ENCODE assay signal across 23 cellular contexts in the genomic region with DNA sequence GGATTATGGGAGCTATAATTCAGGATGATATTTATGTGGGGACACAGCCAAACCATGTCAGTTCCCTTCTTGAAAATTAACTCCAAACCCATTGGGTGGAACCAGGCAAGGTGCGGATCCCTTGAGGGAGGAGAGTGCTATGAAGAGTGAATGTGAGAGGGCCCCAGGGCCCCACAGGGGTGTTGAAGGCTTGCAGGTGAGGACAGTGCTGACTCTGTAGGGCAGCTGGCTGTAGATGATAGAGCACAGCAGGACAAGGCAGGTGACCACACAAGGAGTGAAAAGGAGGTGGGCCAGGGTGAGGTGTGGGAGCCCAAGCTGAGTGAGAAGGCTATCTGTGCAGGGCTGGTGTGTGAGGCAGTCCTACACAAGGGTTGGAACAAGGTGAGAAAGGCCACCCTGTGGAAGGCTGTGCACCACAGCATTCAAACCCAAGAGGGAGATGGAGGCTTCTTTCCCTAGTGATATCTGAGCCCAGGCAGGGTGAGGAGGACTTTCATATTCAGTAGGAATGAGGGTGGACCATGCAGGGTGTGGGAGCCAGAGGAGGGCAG.
DNase-seq lines count a peak whose midpoint lies in the region; ATAC-seq and TF ChIP-seq lines count a peak whose summit lies in the region.
"Had no signal": no experiment of that assay in that cellular context is flagged by ENCODE, and none has a peak within 500 bp of the region (broad histone marks: within the 10 kb centered on the region; RNA-seq: fewer than 3 reads in every experiment).

No MANE protein-coding gene starts in this region.

- H3K4me1 ChIP-seq in endodermal cell (ENCODE audit: control insufficient read depth, insufficient read depth, low read length) (no peaks in the 10 kb centered on the region), trophoblast cell (ENCODE audit: control insufficient read depth in 1 of 2, insufficient read depth in 2 of 2, low read length in 2 of 2) (no peaks in the 10 kb centered on the region), aorta (ENCODE audit: control insufficient read depth in 1 of 2, insufficient read depth in 2 of 2, low read length in 2 of 2) (no peaks in the 10 kb centered on the region)
- H3K4me1 ChIP-seq: BLaER1 treated with 17β-estradiol and CSF1 and Interleukin-3, amounts not matched to agents 10 nM and 100 nM had no signal

- H2BK5ac ChIP-seq in trophoblast cell (ENCODE audit: low read depth, low read length, poor library complexity) = no peak overlapping the region

- H2BK120ac ChIP-seq in trophoblast cell (ENCODE audit: insufficient read depth, low read length, poor library complexity) = no peak overlapping the region

- intact Hi-C loops in aorta (cut with DNase I) = no loop called here

- no peak overlapping the region for H2AK5ac ChIP-seq in trophoblast cell (ENCODE audit: low read length)

- no peak overlapping the region for H3K4me3 Mint-ChIP-seq in stimulated activated naive CD8-positive, alpha-beta T cell treated with anti-CD3 and anti-CD28 coated beads, Interleukin-15, amount 100 ng/mL, for 72 hours
- no peak overlapping the region for H3K4me3 Mint-ChIP-seq in endodermal cell
- H3K4me3 Mint-ChIP-seq: B cell; CD4-positive, CD25-positive, alpha-beta regulatory T cell; CD8-positive, alpha-beta memory T cell; HFFc6 had no signal

- no peak overlapping the region for H3K9ac ChIP-seq in endodermal cell (ENCODE audit: extremely low read depth, low read length, poor library complexity, severe bottlenecking)
- no peak overlapping the region for H3K9ac ChIP-seq in trophoblast cell (ENCODE audit: low read length)
- H3K9ac ChIP-seq: BLaER1 treated with 17β-estradiol and CSF1 and Interleukin-3, amounts not matched to agents 10 nM and 100 nM; GM23248 had no signal

- no peaks in the 10 kb centered on the region for H3K36me3 Mint-ChIP-seq in endodermal cell (ENCODE audit: low read depth)
- H3K36me3 Mint-ChIP-seq: CD4-positive, CD25-positive, alpha-beta regulatory T cell; CD8-positive, alpha-beta memory T cell had no signal

- no peaks in the 10 kb centered on the region for H3K27me3 ChIP-seq in endodermal cell (ENCODE audit: control insufficient read depth, insufficient read depth, low read length, poor library complexity, severe bottlenecking)
- H3K27me3 ChIP-seq in trophoblast cell (ENCODE audit: insufficient read depth, low read length) = no peaks in the 10 kb centered on the region
- no peaks in the 10 kb centered on the region for H3K27me3 ChIP-seq in aorta (ENCODE audit: control insufficient read depth in 1 of 2, insufficient read depth in 2 of 2, low read length in 1 of 2)
- H3K27me3 ChIP-seq: BLaER1 treated with 17β-estradiol and CSF1 and Interleukin-3, amounts not matched to agents 10 nM and 100 nM had no signal

- no peak overlapping the region for H4K91ac ChIP-seq in trophoblast cell (ENCODE audit: low read depth, low read length)

- H3K79me2 ChIP-seq in trophoblast cell (ENCODE audit: control insufficient read depth, insufficient read depth, low read length, poor library complexity) = no peaks in the 10 kb centered on the region

- H4K8ac ChIP-seq in trophoblast cell (ENCODE audit: low read depth, low read length) = no peak overlapping the region

- H3K4ac ChIP-seq in trophoblast cell (ENCODE audit: low read depth, low read length) = no peak overlapping the region

- H2AFZ ChIP-seq in trophoblast cell (ENCODE audit: insufficient read depth, low read length, poor library complexity) = no peak overlapping the region
- H2AFZ ChIP-seq: GM23248 had no signal

- H3K4me3 ChIP-seq in endodermal cell (ENCODE audit: low read length) = no peak overlapping the region
- H3K4me3 ChIP-seq in trophoblast cell (ENCODE audit: low read depth, low read length) = peak overlapping the region; percentile 23
- no peak overlapping the region for H3K4me3 ChIP-seq in aorta (ENCODE audit: low read length in 2 of 2)
- H3K4me3 ChIP-seq: BLaER1 treated with 17β-estradiol and CSF1 and Interleukin-3, amounts not matched to agents 10 nM and 100 nM; GM12878; GM23248 had no signal

- no peak overlapping the region for H2BK12ac ChIP-seq in trophoblast cell (ENCODE audit: low read length)

- no peak overlapping the region for H4K12ac ChIP-seq in trophoblast cell (ENCODE audit: low read depth, low read length)

- no peak overlapping the region for H3K27ac Mint-ChIP-seq in stimulated activated naive CD8-positive, alpha-beta T cell treated with anti-CD3 and anti-CD28 coated beads, Interleukin-15, amount 100 ng/mL, for 72 hours
- H3K27ac Mint-ChIP-seq in endodermal cell = no peak overlapping the region
- H3K27ac Mint-ChIP-seq: B cell; CD4-positive, CD25-positive, alpha-beta regulatory T cell; CD8-positive, alpha-beta memory T cell; HFFc6 had no signal

- H3K9me3 ChIP-seq in endodermal cell (ENCODE audit: control insufficient read depth, low read length) = no peaks in the 10 kb centered on the region
- no peaks in the 10 kb centered on the region for H3K9me3 ChIP-seq in trophoblast cell (ENCODE audit: insufficient read depth, low read depth, low read length)
- H3K9me3 ChIP-seq in aorta (ENCODE audit: control insufficient read depth, low read length) = no peaks in the 10 kb centered on the region
- H3K9me3 ChIP-seq: BLaER1 treated with 17β-estradiol and CSF1 and Interleukin-3, amounts not matched to agents 10 nM and 100 nM had no signal

- H3K23ac ChIP-seq in trophoblast cell (ENCODE audit: low read length) = no peak overlapping the region

- no peaks in the 10 kb centered on the region for H3K4me1 Mint-ChIP-seq in stimulated activated naive CD8-positive, alpha-beta T cell treated with anti-CD3 and anti-CD28 coated beads, Interleukin-15, amount 100 ng/mL, for 72 hours
- H3K4me1 Mint-ChIP-seq in endodermal cell = peaks cover 13% of the 10 kb centered on the region
- H3K4me1 Mint-ChIP-seq: B cell; CD4-positive, CD25-positive, alpha-beta regulatory T cell; CD8-positive, alpha-beta memory T cell had no signal

- H3K27me3 Mint-ChIP-seq in stimulated activated naive CD8-positive, alpha-beta T cell treated with anti-CD3 and anti-CD28 coated beads, Interleukin-15, amount 100 ng/mL, for 72 hours = no peaks in the 10 kb centered on the region
- no peaks in the 10 kb centered on the region for H3K27me3 Mint-ChIP-seq in endodermal cell (ENCODE audit: insufficient read depth)
- H3K27me3 Mint-ChIP-seq: B cell; CD4-positive, CD25-positive, alpha-beta regulatory T cell had no signal

- no peak for DNase-seq in stimulated activated naive CD8-positive, alpha-beta T cell treated with anti-CD3 and anti-CD28 coated beads, Interleukin-15, Interleukin-2, amounts not matched to agents 100 U/mL and 50 U/mL, for 24 hours
- DNase-seq in stimulated activated naive CD8-positive, alpha-beta T cell treated with anti-CD3 and anti-CD28 coated beads, Interleukin-15, amount 100 ng/mL, for 72 hours = no peak
- DNase-seq in endodermal cell = peak; percentile 53
- no peak for DNase-seq in trophoblast cell
- DNase-seq in aorta = no peak
- DNase-seq in CD1c-positive myeloid dendritic cell (ENCODE audit: extremely low spot score) = no peak
- DNase-seq: CD4-positive, CD25-positive, alpha-beta regulatory T cell; CD8-positive, alpha-beta memory T cell; COR-L47; DMS 273 treated with DMSO at 0.1 percent for 48 hours; DMS53; DND-41; EL; GM23248; H7; HFFc6; IMR-90 had no signal

- H3K79me1 ChIP-seq in trophoblast cell (ENCODE audit: low read length) = no peaks in the 10 kb centered on the region

- peak; percentile 32 for ATAC-seq in stimulated activated naive CD8-positive, alpha-beta T cell treated with anti-CD3 and anti-CD28 coated beads, Interleukin-15, Interleukin-2, amounts not matched to agents 100 U/mL and 50 U/mL, for 24 hours
- ATAC-seq in stimulated activated naive CD8-positive, alpha-beta T cell treated with anti-CD3 and anti-CD28 coated beads, Interleukin-15, amount 100 ng/mL, for 72 hours = no peak
- ATAC-seq in aorta (ENCODE audit: low FRiP score) (peak; percentile 60), GM21515 (IDR thresholded peaks at IDR 0.05; ENCODE audit: unreplicated experiment) (no peak), HG03439 (IDR thresholded peaks at IDR 0.05; ENCODE audit: unreplicated experiment) (no peak)
- ATAC-seq: GM12878, HCT116 had no signal

- no peak overlapping the region for H3K14ac ChIP-seq in trophoblast cell (ENCODE audit: low read length)

- no peak overlapping the region for H3K27ac ChIP-seq in endodermal cell (ENCODE audit: low read depth, low read length)
- H3K27ac ChIP-seq in trophoblast cell (ENCODE audit: low read depth, low read length) = no peak overlapping the region
- no peak overlapping the region for H3K27ac ChIP-seq in aorta (ENCODE audit: low read depth in 1 of 2, low read length in 2 of 2)
- H3K27ac ChIP-seq: BLaER1 treated with 17β-estradiol and CSF1 and Interleukin-3, amounts not matched to agents 10 nM and 100 nM; GM23248 had no signal

- 85% methylated on average over 1 of the region's 1 CpG; no CpG with 5 or more reads in 1 of the 2 experiments for WGBS in endodermal cell (ENCODE audit: insufficient coverage in 1 of 2, insufficient read length in 1 of 2), 2 experiments
- no CpG with 5 or more reads among the region's 1 CpG for WGBS in trophoblast cell (ENCODE audit: extremely low coverage, insufficient coverage, insufficient read length)
- WGBS in aorta, 2 donors = 95 to 96% methylated on average over 1 of the region's 1 CpG

- no peak overlapping the region for H3K4me2 ChIP-seq in trophoblast cell (ENCODE audit: low read length)
- H3K4me2 ChIP-seq: BLaER1 treated with 17β-estradiol and CSF1 and Interleukin-3, amounts not matched to agents 10 nM and 100 nM had no signal

- TF ChIP-seq CTCF in endodermal cell (conservative IDR thresholded peaks at IDR 0.05) = no peak

- H3K9me3 Mint-ChIP-seq in stimulated activated naive CD8-positive, alpha-beta T cell treated with anti-CD3 and anti-CD28 coated beads, Interleukin-15, amount 100 ng/mL, for 72 hours = no peaks in the 10 kb centered on the region
- H3K9me3 Mint-ChIP-seq in endodermal cell = no peaks in the 10 kb centered on the region
- H3K9me3 Mint-ChIP-seq: CD8-positive, alpha-beta memory T cell had no signal

- no peaks in the 10 kb centered on the region for H3K36me3 ChIP-seq in endodermal cell (ENCODE audit: control insufficient read depth, insufficient read depth, low read length)
- H3K36me3 ChIP-seq in trophoblast cell (ENCODE audit: control insufficient read depth in 1 of 2, insufficient read depth in 2 of 2, low read length in 2 of 2) = no peaks in the 10 kb centered on the region
- H3K36me3 ChIP-seq in aorta (ENCODE audit: control insufficient read depth in 1 of 2, insufficient read depth in 2 of 2, low read length in 1 of 2) = no peaks in the 10 kb centered on the region
- H3K36me3 ChIP-seq: BLaER1 treated with 17β-estradiol and CSF1 and Interleukin-3, amounts not matched to agents 10 nM and 100 nM had no signal

- no peak overlapping the region for H3K18ac ChIP-seq in trophoblast cell (ENCODE audit: low read length)

Comparison
In these comparisons a context has a peak if more than half of its experiments do, and no peak if none do; other contexts are left out.
1. ATAC-seq: peak in stimulated activated naive CD8-positive, alpha-beta T cell treated with anti-CD3 and anti-CD28 coated beads, Interleukin-15, Interleukin-2, amounts not matched to agents 100 U/mL and 50 U/mL, for 24 hours (single experiment) and aorta (single experiment); none in stimulated activated naive CD8-positive, alpha-beta T cell treated with anti-CD3 and anti-CD28 coated beads, Interleukin-15, amount 100 ng/mL, for 72 hours (single experiment), GM21515 (single experiment) and HG03439 (single experiment).